8 cellular contexts compared by ENCODE assay signal in genomic region chr10:102225646-102226541, GRCh38. TPM values are rescaled to one million over a fixed set of nuclear protein-coding genes. Genes with fewer than 3 reads are reported as not detected.
DNase-seq lines count a peak whose midpoint lies in the region; ATAC-seq, FAIRE-seq and TF ChIP-seq lines count a peak whose summit lies in the region.

Gene ELOVL3 (plus strand): TSS chr10:102226299. CDS start chr10:102226549, 250 bp downstream.

- DNase-seq in BJ (ENCODE audit: low read depth): peak; percentile 73
- peak; percentile 84 to 85 for DNase-seq in HL-60 (ENCODE audit: low read depth in 1 of 2, low spot score in 1 of 2)
- peak; percentile 55 for DNase-seq in RCC 7860 (ENCODE audit: low spot score)
- DNase-seq in activated gamma-delta T cell (lab: John Stamatoyannopoulos, UW): peak; percentile 59
- DNase-seq in fibroblast of the aortic adventitia (ENCODE audit: low read depth): peak; percentile 94
- DNase-seq in nephron progenitor cell: peak; percentile 93
- DNase-seq in stimulated activated naive CD4-positive, alpha-beta T cell treated with Interleukin-2 at 50 U/mL for 16 hours (lab: John Stamatoyannopoulos, UW): peak; percentile 85

- peaks cover 93% of the 10 kb centered on the region for H3K27me3 Mint-ChIP-seq in nephron progenitor cell (ENCODE audit: low read depth, poor library complexity)

- H3K27ac ChIP-seq in HL-60 (replicated peaks): peak within 1 kb of the TSS; percentile 52

- H3K4me1 Mint-ChIP-seq in nephron progenitor cell: peaks cover 18% of the 10 kb centered on the region

- no peaks in the 10 kb centered on the region for H3K36me3 ChIP-seq in BJ (ENCODE audit: control insufficient read depth, insufficient read depth, low read length)

- peak; percentile 89 for ATAC-seq in GM19455 (IDR thresholded peaks at IDR 0.05; ENCODE audit: unreplicated experiment)

- H3K27ac Mint-ChIP-seq in nephron progenitor cell: no peak within 1 kb of the TSS

- FAIRE-seq in RCC 7860 (lab: Jason Lieb, UNC): no peak

- TF ChIP-seq CTCF in BJ (IDR thresholded peaks at IDR 0.05; ENCODE audit: insufficient read depth, low read depth, low read length): no peak
- TF ChIP-seq CTCF in HL-60 (IDR thresholded peaks at IDR 0.05; ENCODE audit: insufficient read depth, low read length): no peak
- no peak for TF ChIP-seq CTCF in fibroblast of the aortic adventitia (IDR thresholded peaks at IDR 0.05; ENCODE audit: insufficient read depth, low read length)
- no peak for TF ChIP-seq CTCF in nephron progenitor cell (IDR thresholded peaks at IDR 0.05)

- H3K4me3 ChIP-seq in BJ (ENCODE audit: low read depth, low read length) (peak within 1 kb of the TSS; percentile 14; the same call in 1 of the 2 replicates), HL-60 (replicated peaks; ENCODE audit: insufficient read depth, low read length) (peak within 1 kb of the TSS; percentile 40), fibroblast of the aortic adventitia (ENCODE audit: low read depth, low read length) (peak within 1 kb of the TSS; percentile 54)

- CTCF ChIA-PET in BJ (lab: Yijun Ruan, JAX): interaction anchor here (1.0 to 17.7 kb wide), 8 partner anchors 57 to 253 kb away, joined by 3 to 658 read pairs (median 14); partner anchors contain the start of gene PPRC1

- POLR2A ChIA-PET in BJ (lab: Charles Lee): interaction anchor here (0.6 kb wide), 1 partner anchor 173 kb away, joined by 3 read pairs; no protein-coding TSS in a partner anchor

- H3K9me3 Mint-ChIP-seq in nephron progenitor cell: no peaks in the 10 kb centered on the region

- peak within 1 kb of the TSS; percentile 77 for H3K4me3 Mint-ChIP-seq in nephron progenitor cell

- H3K27me3 ChIP-seq in BJ (ENCODE audit: control insufficient read depth, insufficient read depth, low read length) (peaks cover 25% of the 10 kb centered on the region), HL-60 (ENCODE audit: insufficient read depth, poor library complexity, severe bottlenecking) (peaks cover 5% of the 10 kb centered on the region)

- no peaks in the 10 kb centered on the region for H3K36me3 Mint-ChIP-seq in nephron progenitor cell (ENCODE audit: low read depth)

RNA-seq across cellular contexts. Expression of gene ELOVL3, which starts in this region (rescaled TPM):
- 0.34 and 0.43 TPM in 2 replicates for polyA plus RNA-seq in BJ (2011; rRNA removed)
- polyA minus RNA-seq in BJ (2011; rRNA and poly(A)+ RNA removed): 0.38 TPM in 1 of 2 replicates, not detected in the other
- 0.09 TPM in 1 of 2 replicates, not detected in the other for total RNA-seq in fibroblast of the aortic adventitia (ENCODE audit: low replicate concordance)

Comparison
In these comparisons a context has a peak if more than half of its experiments do, and no peak if none do; other contexts are left out.
1. Peak in every context shown above with its lines: DNase-seq, ATAC-seq, H3K4me3 ChIP-seq and H3K27ac ChIP-seq.
2. Peak in DNase-seq and H3K4me3 ChIP-seq in BJ; RNA of the gene not detected or under 1 TPM.
3. Peak in DNase-seq and H3K4me3 ChIP-seq in fibroblast of the aortic adventitia; RNA of the gene not detected or under 1 TPM.